ENCODE assay signal across 9 cellular contexts in genomic region chr14:95683793-95684192, GRCh38. TPM values are rescaled to one million over a fixed set of nuclear protein-coding genes. Genes with fewer than 3 reads are reported as not detected.
DNase-seq lines count a peak whose midpoint lies in the region; ATAC-seq, FAIRE-seq and TF ChIP-seq lines count a peak whose summit lies in the region.
"Had no signal": no experiment of that assay in that cellular context is flagged by ENCODE, and none has a peak within 500 bp of the region (broad histone marks: within the 10 kb centered on the region; RNA-seq: fewer than 3 reads in every experiment).

No MANE protein-coding gene starts in this region.

- no peak for FAIRE-seq in RCC 7860 (lab: Jason Lieb, UNC)

- DNase-seq in COLO829 (ENCODE audit: low spot score) (peak; percentile 48), HEK293T (ENCODE audit: extremely low spot score) (peak; percentile 73), left lobe of liver (ENCODE audit: low spot score) (peak; percentile 47), NCI-H2107 (lab: John Stamatoyannopoulos, UW) (no peak), RCC 7860 (ENCODE audit: low spot score) (no peak), SKM-1 treated with dmso at 0.1 percent for 144 hours (lab: John Stamatoyannopoulos, UW; ENCODE audit: unreplicated experiment) (no peak)
- DNase-seq in activated CD8-positive, alpha-beta memory T cell treated with anti-CD3 and anti-CD28 coated beads, Interleukin-2, amount 50 U/mL, for 48 hours: peak; percentile 63

- ATAC-seq in left lobe of liver (peak; percentile 92), HG02870 (IDR thresholded peaks at IDR 0.05; ENCODE audit: unreplicated experiment) (no peak)

- CTCF ChIA-PET in HEK293T (lab: Yijun Ruan, JAX): no interaction called here

- POLR2A ChIA-PET in HEK293T (lab: Yijun Ruan, JAX): no interaction called here

TF ChIP-seq in HEK293T, 16 proteins besides CTCF, POLR2A, EP300 and RAD21:
- TF ChIP-seq LEF1 (IDR thresholded peaks at IDR 0.05; ENCODE audit: borderline replicate concordance): no peak
- no peak for TF ChIP-seq L3MBTL2 (conservative IDR thresholded peaks at IDR 0.05)
- TF ChIP-seq PKNOX1 (IDR thresholded peaks at IDR 0.05): no peak
- TF ChIP-seq SP1 (IDR thresholded peaks at IDR 0.05): no peak
- no peak for TF ChIP-seq FOXA1 (IDR thresholded peaks at IDR 0.05)
- TF ChIP-seq NFRKB (IDR thresholded peaks at IDR 0.05): no peak
- TF ChIP-seq HDGF (IDR thresholded peaks at IDR 0.05; ENCODE audit: borderline replicate concordance): no peak
- TF ChIP-seq CTBP1 (IDR thresholded peaks at IDR 0.05; ENCODE audit: borderline replicate concordance): no peak

RNA-seq across cellular contexts. Expression of gene TCL1B, which starts 2.4 kb away (rescaled TPM):
- total RNA-seq in left lobe of liver: not detected
- total RNA-seq: fibroblast of lung had no signal

RNA-seq across cellular contexts. Expression of gene TCL1A, which starts 30.1 kb away (rescaled TPM):
- not detected for total RNA-seq in left lobe of liver
- total RNA-seq: fibroblast of lung had no signal

Comparison
In these comparisons a context has a peak if more than half of its experiments do, and no peak if none do; other contexts are left out.
1. DNase-seq: peak in COLO829 (single experiment), HEK293T (single experiment), activated CD8-positive, alpha-beta memory T cell treated with anti-CD3 and anti-CD28 coated beads, Interleukin-2, amount 50 U/mL, for 48 hours (single experiment) and left lobe of liver (single experiment); none in NCI-H2107 (single experiment), RCC 7860 (single experiment) and SKM-1 treated with dmso at 0.1 percent for 144 hours (single experiment).